Comparison of ENCODE assay signal across 9 cellular contexts in genomic region chrX:34300871-34301270, GRCh38.
DNase-seq lines count a peak whose midpoint lies in the region; ATAC-seq and TF ChIP-seq lines count a peak whose summit lies in the region.
"Had no signal": no experiment of that assay in that cellular context is flagged by ENCODE, and none has a peak within 500 bp of the region (broad histone marks: within the 10 kb centered on the region; RNA-seq: fewer than 3 reads in every experiment).

No MANE protein-coding gene starts in this region.

- DNase-seq in AG09319 (ENCODE audit: extremely low read depth, low read depth) = peak; percentile 4
- DNase-seq in GM12864 (ENCODE audit: low read depth) = peak; percentile 0
- peak; percentile 73 for DNase-seq in NB4 (ENCODE audit: low read depth)
- peak; percentile 19 to 37 (median 23) for DNase-seq in body of pancreas
- no peak for DNase-seq in right lobe of liver
- DNase-seq in T-helper 9 cell = no peak

- ATAC-seq in body of pancreas (no peak), right lobe of liver (peak; percentile 47 to 65 (median 60)), GM18517 (IDR thresholded peaks at IDR 0.05; ENCODE audit: unreplicated experiment) (no peak), GM19452 (IDR thresholded peaks at IDR 0.05; ENCODE audit: unreplicated experiment) (no peak)
- ATAC-seq: mucosa of descending colon had no signal

- H3K9me3 ChIP-seq in body of pancreas (no peaks in the 10 kb centered on the region), right lobe of liver (no peaks in the 10 kb centered on the region)
- H3K9me3 ChIP-seq: mucosa of descending colon had no signal

- intact Hi-C loops in body of pancreas (cut with DNase I) (no loop called here), right lobe of liver (cut with DNase I) (no loop called here)

- H3K4me1 ChIP-seq in body of pancreas (no peaks in the 10 kb centered on the region), right lobe of liver (no peaks in the 10 kb centered on the region)

- H3K4me3 ChIP-seq in GM12864 (ENCODE audit: low read depth, low read length) (no peak overlapping the region), NB4 (ENCODE audit: low read depth, low read length) (no peak overlapping the region), body of pancreas (no peak overlapping the region), right lobe of liver (no peak overlapping the region)
- H3K4me3 ChIP-seq: mucosa of descending colon had no signal

- TF ChIP-seq POLR2A in NB4 (IDR thresholded peaks at IDR 0.05; ENCODE audit: extremely low read depth, insufficient read length) = no peak
- no peak for TF ChIP-seq POLR2A in body of pancreas (IDR thresholded peaks at IDR 0.05)
- no peak for TF ChIP-seq POLR2A in right lobe of liver (IDR thresholded peaks at IDR 0.05)

- peak; percentile 55 for TF ChIP-seq CTCF in AG09319 (IDR thresholded peaks at IDR 0.05; ENCODE audit: low read depth, low read length)
- peak; percentile 24 for TF ChIP-seq CTCF in GM12864 (IDR thresholded peaks at IDR 0.05; ENCODE audit: low read depth, low read length, missing control alignments)
- peak; percentile 38 for TF ChIP-seq CTCF in NB4 (IDR thresholded peaks at IDR 0.05; ENCODE audit: low read depth, low read length)
- TF ChIP-seq CTCF in body of pancreas (IDR thresholded peaks at IDR 0.05) = peak; percentile 33 to 68 (median 48)
- peak; percentile 65 to 75 (median 68) for TF ChIP-seq CTCF in right lobe of liver (IDR thresholded peaks at IDR 0.05)

- WGBS in body of pancreas, 2 donors = 0% methylated on average over 1 of the region's 1 CpG
- 0% methylated on average over 1 of the region's 1 CpG for WGBS in right lobe of liver (ENCODE audit: insufficient coverage, low coverage, low lambda C conversion rate, missing lambda C conversion rate)

- H3K27me3 ChIP-seq in body of pancreas = no peaks in the 10 kb centered on the region
- no peaks in the 10 kb centered on the region for H3K27me3 ChIP-seq in right lobe of liver

- no peaks in the 10 kb centered on the region for H3K36me3 ChIP-seq in body of pancreas (replicated peaks in 1 of 2; ENCODE audit: insufficient read depth in 1 of 2, low read depth in 2 of 2)
- H3K36me3 ChIP-seq in right lobe of liver = no peaks in the 10 kb centered on the region

- H3K27ac ChIP-seq in body of pancreas (no peak overlapping the region), right lobe of liver (no peak overlapping the region)

Comparison
In these comparisons a context has a peak if more than half of its experiments do, and no peak if none do; other contexts are left out.
1. DNase-seq: peak in AG09319 (single experiment), GM12864 (single experiment), NB4 (single experiment) and body of pancreas (4 of 4); none in right lobe of liver (0 of 3) and T-helper 9 cell (single experiment).
2. ATAC-seq: peak in right lobe of liver (4 of 4); none in body of pancreas (single experiment), GM18517 (single experiment) and GM19452 (single experiment).
3. Peak in every context shown above with its lines, with median percentiles within 50 percentile points of each other: CTCF ChIP-seq.